ENCODE assay signal across 8 cellular contexts in genomic region chr3:44509985-44510360, GRCh38. TPM values are rescaled to one million over a fixed set of nuclear protein-coding genes. Genes with fewer than 3 reads are reported as not detected.
DNase-seq lines count a peak whose midpoint lies in the region; ATAC-seq and TF ChIP-seq lines count a peak whose summit lies in the region.

No MANE protein-coding gene starts in this region.

- intact Hi-C loops in CD4-positive, alpha-beta T cell (cut with DNase I, micrococcal nuclease): loop anchor here (1.0 to 10.0 kb wide), 8 partner anchors 33 to 818 kb away; partner anchors contain the start of genes KIAA1143 (in 2 of the 2), KIF15 (in 2 of the 2), TCAIM (in 2 of the 2) and ZNF445 (in 2 of the 2)

- peak overlapping the region; percentile 83 for H3K4me2 ChIP-seq in fibroblast of lung (ENCODE audit: extremely low read depth, insufficient read depth, low read length)

- H3K27me3 Mint-ChIP-seq in CD4-positive, alpha-beta T cell: no peaks in the 10 kb centered on the region
- no peaks in the 10 kb centered on the region for H3K27me3 Mint-ChIP-seq in T-helper 1 cell treated with Interleukin-12 subunit alpha and Interleukin-12 subunit beta and Interleukin-4 antibody, amounts not matched to agents 30 μg/mL and 1 μg/mL, for 36 hours (ENCODE audit: low read depth)
- no peaks in the 10 kb centered on the region for H3K27me3 Mint-ChIP-seq in osteocyte (ENCODE audit: unreplicated experiment)

- H3K27me3 ChIP-seq in CD4-positive, alpha-beta T cell (ENCODE audit: control insufficient read depth, insufficient read depth, low read length): no peaks in the 10 kb centered on the region
- no peaks in the 10 kb centered on the region for H3K27me3 ChIP-seq in fibroblast of lung (ENCODE audit: control insufficient read depth, insufficient read depth, low read length)

- ATAC-seq in CD4-positive, alpha-beta T cell (ENCODE audit: poor library complexity): peak; percentile 25
- ATAC-seq in HG03342 (IDR thresholded peaks at IDR 0.05; ENCODE audit: unreplicated experiment): peak; percentile 49

- H3K9ac ChIP-seq in fibroblast of lung (ENCODE audit: insufficient read depth, low read length): peak overlapping the region; percentile 72

- peaks cover 2% of the 10 kb centered on the region for H3K9me3 Mint-ChIP-seq in CD4-positive, alpha-beta T cell
- H3K9me3 Mint-ChIP-seq in T-helper 1 cell treated with Interleukin-12 subunit alpha and Interleukin-12 subunit beta and Interleukin-4 antibody, amounts not matched to agents 30 μg/mL and 1 μg/mL, for 36 hours: peaks cover 18% of the 10 kb centered on the region
- peaks cover 9% of the 10 kb centered on the region for H3K9me3 Mint-ChIP-seq in osteocyte (ENCODE audit: unreplicated experiment)

- peak overlapping the region; percentile 41 for H2AFZ ChIP-seq in fibroblast of lung (ENCODE audit: low read length)

- H3K4me1 ChIP-seq in fibroblast of lung (ENCODE audit: control insufficient read depth, extremely low read depth, insufficient read depth, low read length): no peaks in the 10 kb centered on the region

- no peak for TF ChIP-seq CTCF in CD4-positive, alpha-beta T cell (IDR thresholded peaks at IDR 0.05)
- no peak for TF ChIP-seq CTCF in fibroblast of lung (conservative IDR thresholded peaks at IDR 0.05 in 1 of 2, IDR thresholded peaks at IDR 0.05 in 1 of 2; ENCODE audit: low read depth in 1 of 2, low read length in 2 of 2)
- TF ChIP-seq CTCF in osteocyte (IDR thresholded peaks at IDR 0.05): no peak

- POLR2A ChIA-PET in CD4-positive, alpha-beta T cell (lab: Charles Lee): interaction anchor here (0.6 to 2.5 kb wide), 16 partner anchors 8 to 1703 kb away, joined by 3 to 42 read pairs (median 6); partner anchors contain the start of genes EXOSC7, KIAA1143, KIF15 and TCAIM

- peak overlapping the region; percentile 88 for H3K27ac Mint-ChIP-seq in CD4-positive, alpha-beta T cell
- peak overlapping the region; percentile 79 for H3K27ac Mint-ChIP-seq in T-helper 1 cell treated with Interleukin-12 subunit alpha and Interleukin-12 subunit beta and Interleukin-4 antibody, amounts not matched to agents 30 μg/mL and 1 μg/mL, for 36 hours
- H3K27ac Mint-ChIP-seq in osteocyte (ENCODE audit: unreplicated experiment): peak overlapping the region; percentile 98

- peaks cover 51% of the 10 kb centered on the region for H3K4me1 Mint-ChIP-seq in CD4-positive, alpha-beta T cell (ENCODE audit: low read depth)
- H3K4me1 Mint-ChIP-seq in T-helper 1 cell treated with Interleukin-12 subunit alpha and Interleukin-12 subunit beta and Interleukin-4 antibody, amounts not matched to agents 30 μg/mL and 1 μg/mL, for 36 hours (ENCODE audit: low read depth): peaks cover 28% of the 10 kb centered on the region
- peaks cover 31% of the 10 kb centered on the region for H3K4me1 Mint-ChIP-seq in osteocyte (ENCODE audit: unreplicated experiment)

- peak overlapping the region; percentile 79 for H3K27ac ChIP-seq in CD4-positive, alpha-beta T cell (ENCODE audit: low read depth, low read length)
- H3K27ac ChIP-seq in fibroblast of lung (ENCODE audit: insufficient read depth, low read length): peak overlapping the region; percentile 66

- H3K79me2 ChIP-seq in fibroblast of lung (ENCODE audit: control insufficient read depth, insufficient read depth, low read length): peaks cover 15% of the 10 kb centered on the region

- no peak for DNase-seq in CD4-positive, alpha-beta T cell
- DNase-seq in GM19238 (ENCODE audit: insufficient read length, low spot score): peak; percentile 30
- peak; percentile 15 to 23 for DNase-seq in fibroblast of lung (ENCODE audit: low read depth in 2 of 2)
- no peak for DNase-seq in osteocyte (ENCODE audit: extremely low spot score, unreplicated experiment)
- DNase-seq in GOT3 (lab: John Stamatoyannopoulos, UW): no peak
- no peak for DNase-seq in NCI-H446 (lab: John Stamatoyannopoulos, UW)

- CTCF ChIA-PET in CD4-positive, alpha-beta T cell (lab: Charles Lee): no interaction called here

- H3K36me3 ChIP-seq in fibroblast of lung (ENCODE audit: control insufficient read depth, insufficient read depth, low read length): no peaks in the 10 kb centered on the region

- H3K36me3 Mint-ChIP-seq in CD4-positive, alpha-beta T cell (ENCODE audit: low read depth): peaks cover 37% of the 10 kb centered on the region
- peaks cover 25% of the 10 kb centered on the region for H3K36me3 Mint-ChIP-seq in T-helper 1 cell treated with Interleukin-12 subunit alpha and Interleukin-12 subunit beta and Interleukin-4 antibody, amounts not matched to agents 30 μg/mL and 1 μg/mL, for 36 hours (ENCODE audit: low read depth)
- peaks cover 14% of the 10 kb centered on the region for H3K36me3 Mint-ChIP-seq in osteocyte (ENCODE audit: unreplicated experiment)

- H3K9me3 ChIP-seq in CD4-positive, alpha-beta T cell (ENCODE audit: control insufficient read depth, low read length): no peaks in the 10 kb centered on the region
- no peaks in the 10 kb centered on the region for H3K9me3 ChIP-seq in fibroblast of lung (ENCODE audit: control insufficient read depth, insufficient read depth, low read depth, low read length)

- H4K20me1 ChIP-seq in fibroblast of lung (ENCODE audit: control insufficient read depth, extremely low read depth, insufficient read depth, low read length): no peaks in the 10 kb centered on the region

- H3K4me3 ChIP-seq in fibroblast of lung (replicated peaks in 1 of 4; ENCODE audit: control extremely low read depth in 1 of 4, insufficient read depth in 1 of 4, low read depth in 3 of 4, low read length in 4 of 4): peak overlapping the region; percentile 60 to 99 (median 70)

- peak overlapping the region; percentile 100 for H3K4me3 Mint-ChIP-seq in CD4-positive, alpha-beta T cell
- peak overlapping the region; percentile 96 for H3K4me3 Mint-ChIP-seq in T-helper 1 cell treated with Interleukin-12 subunit alpha and Interleukin-12 subunit beta and Interleukin-4 antibody, amounts not matched to agents 30 μg/mL and 1 μg/mL, for 36 hours
- peak overlapping the region; percentile 94 for H3K4me3 Mint-ChIP-seq in osteocyte (ENCODE audit: unreplicated experiment)

RNA-seq across cellular contexts. Expression of gene ZNF445, which starts 32.5 kb away (rescaled TPM):
- total RNA-seq in CD4-positive, alpha-beta T cell: 1 to 10 TPM; 6.1 to 6.6 TPM
- total RNA-seq in fibroblast of lung (7.7 and 9.1 TPM in 2 replicates), osteocyte (26.1 and 28.2 TPM in 2 replicates)
- 4.0 and 4.5 TPM in 2 replicates for polyA plus RNA-seq in fibroblast of lung
- polyA plus RNA-seq in fibroblast of lung (2012): 3.7 and 5.4 TPM in 2 replicates
- 6.4 and 17.2 TPM in 2 replicates for polyA minus RNA-seq in fibroblast of lung (ENCODE audit: low replicate concordance)

RNA-seq across cellular contexts. Expression of gene ZKSCAN7, which starts 45.0 kb away (rescaled TPM):
- total RNA-seq in CD4-positive, alpha-beta T cell: under 1 TPM; 0.20 to 0.49 TPM
- total RNA-seq in fibroblast of lung (8.5 and 13.2 TPM in 2 replicates), osteocyte (7.4 TPM in 2 replicates)
- polyA plus RNA-seq in fibroblast of lung: 2.2 and 3.0 TPM in 2 replicates
- 1.6 and 2.0 TPM in 2 replicates for polyA plus RNA-seq in fibroblast of lung (2012)
- polyA minus RNA-seq in fibroblast of lung (ENCODE audit: low replicate concordance): 1.7 and 3.1 TPM in 2 replicates

Comparison
In these comparisons a context has a peak if more than half of its experiments do, and no peak if none do; other contexts are left out.
1. DNase-seq: peak in GM19238 (single experiment) and fibroblast of lung (2 of 2); none in CD4-positive, alpha-beta T cell (0 of 10), osteocyte (single experiment), GOT3 (single experiment) and NCI-H446 (0 of 2).
2. Peak in every context shown above with its lines, with median percentiles within 50 percentile points of each other: H3K27ac Mint-ChIP-seq and H3K4me3 Mint-ChIP-seq.